Comparison of ENCODE assay signal across 31 cellular contexts in genomic region chr9:27660148-27660547, GRCh38.
"Had no signal": no experiment of that assay in that cellular context is flagged by ENCODE, and none has a peak within 500 bp of the region (broad histone marks: within the 10 kb centered on the region; RNA-seq: fewer than 3 reads in every experiment).

No MANE protein-coding gene starts in this region.

- H3K4me1 ChIP-seq: adrenal gland, ascending aorta, breast epithelium had no signal

- H3K9me3 ChIP-seq: adrenal gland, ascending aorta, body of pancreas, breast epithelium had no signal

- H3K4me3 ChIP-seq: adrenal gland, ascending aorta, body of pancreas, breast epithelium, cardiac muscle cell had no signal

- H3K36me3 ChIP-seq: adrenal gland, ascending aorta, brain microvascular endothelial cell, breast epithelium, cardiac muscle cell had no signal

- ATAC-seq: activated naive CD4-positive, alpha-beta T cell treated with anti-CD3 and anti-CD28 coated beads, Interleukin-2, amount 50 U/mL, for 72 hours; activated naive CD8-positive, alpha-beta T cell treated with anti-CD3 and anti-CD28 coated beads, Interleukin-2, amount 50 U/mL, for 24 hours; activated T-cell treated with anti-CD3 and anti-CD28 coated beads, Interleukin-2, amount 50 U/mL, for 4 hours; activated T-cell treated with anti-CD3 and anti-CD28 coated beads, Interleukin-2, amount 50 U/mL, for 72 hours; activated T-helper 17 cell treated with anti-CD3 and anti-CD28 coated beads, Interleukin-2, amount 50 U/mL, for 72 hours; body of pancreas had no signal

- H3K27me3 ChIP-seq: adrenal gland, ascending aorta, body of pancreas, brain microvascular endothelial cell, breast epithelium, cardiac muscle cell had no signal

- DNase-seq: activated effector memory CD4-positive, alpha-beta T cell treated with anti-CD3 and anti-CD28 coated beads, Interleukin-2, amount 50 U/mL, for 16 hours; activated effector memory CD4-positive, alpha-beta T cell treated with Interleukin-2 at 50 U/mL for 16 hours; activated gamma-delta T cell; activated gamma-delta T cell treated with Interleukin-2 at 50 U/mL for 16 hours; activated naive CD4-positive, alpha-beta T cell; activated naive CD4-positive, alpha-beta T cell treated with anti-CD3 and anti-CD28 coated beads for 36 hours; activated naive CD4-positive, alpha-beta T cell treated with anti-CD3 and anti-CD28 coated beads, Interleukin-2, amount 10 ng/mL, durations not matched to agents 7 days and 5 days; activated naive CD4-positive, alpha-beta T cell treated with anti-CD3 and anti-CD28 coated beads, Interleukin-2, amount 50 U/mL, for 16 hours; activated naive CD4-positive, alpha-beta T cell treated with Interleukin-2 at 50 U/mL for 16 hours; activated naive CD8-positive, alpha-beta T cell treated with anti-CD3 and anti-CD28 coated beads for 36 hours; activated naive CD8-positive, alpha-beta T cell treated with anti-CD3 and anti-CD28 coated beads, Interleukin-2, amount 10 ng/mL, durations not matched to agents 7 days and 5 days; activated naive CD8-positive, alpha-beta T cell treated with anti-CD3 and anti-CD28 coated beads, Interleukin-2, amount 50 U/mL, for 24 hours; activated T-cell treated with anti-CD3 and anti-CD28 coated beads, Interleukin-2, amount 50 U/mL, for 1 hour; activated T-cell treated with anti-CD3 and anti-CD28 coated beads, Interleukin-2, amount 50 U/mL, for 24 hours; activated T-cell treated with anti-CD3 and anti-CD28 coated beads, Interleukin-2, amount 50 U/mL, for 4 hours; activated T-cell treated with anti-CD3 and anti-CD28 coated beads, Interleukin-2, amount 50 U/mL, for 48 hours; activated T-cell treated with anti-CD3 and anti-CD28 coated beads, Interleukin-2, amount 50 U/mL, for 72 hours; adrenal gland; amniotic stem cell; amygdala; anterior cingulate cortex; aorta; body of pancreas; brain microvascular endothelial cell; central memory CD4-positive, alpha-beta T cell; cerebellar nuclear complex had no signal

- H3K27ac ChIP-seq: adrenal gland, ascending aorta, body of pancreas, brain microvascular endothelial cell, breast epithelium, cardiac muscle cell had no signal
